13 cellular contexts compared by ENCODE assay signal in the genomic region with DNA sequence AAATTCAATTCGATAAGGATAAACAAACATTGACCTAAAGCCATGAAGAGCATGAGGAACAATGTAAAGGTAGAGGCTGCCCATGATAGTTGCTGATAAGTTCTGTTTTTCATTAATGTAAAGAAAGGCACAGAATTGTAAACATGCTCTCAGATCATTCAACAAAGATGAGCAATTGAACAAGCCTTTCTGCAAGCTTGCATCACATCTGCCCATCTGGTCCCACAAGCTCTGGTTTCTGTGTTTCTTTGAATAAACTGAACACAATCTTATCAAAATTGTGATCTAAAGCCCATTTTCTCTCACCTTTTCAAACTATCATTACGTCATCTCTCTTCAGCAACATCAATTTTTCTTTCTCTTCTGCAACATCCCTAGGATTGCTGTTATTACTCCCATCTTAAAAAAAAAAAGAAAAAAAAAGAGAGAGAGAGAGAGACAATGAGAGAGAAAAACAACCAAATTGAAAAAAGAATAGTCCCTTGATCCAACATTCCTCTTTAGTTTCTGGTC.
A peak's percentile ranks its signal among the peaks of the same experiment; 100 is the strongest.
DNase-seq lines count a peak whose midpoint lies in the region; ATAC-seq and TF ChIP-seq lines count a peak whose summit lies in the region.
"Had no signal": no experiment of that assay in that cellular context is flagged by ENCODE, and none has a peak within 500 bp of the region (broad histone marks: within the 10 kb centered on the region; RNA-seq: fewer than 3 reads in every experiment).

No MANE protein-coding gene starts in this region.

- POLR2A ChIA-PET in HEK293 (lab: Yijun Ruan, JAX) = interaction anchor here (0.7 kb wide), 1 partner anchor 104 kb away, joined by 3 read pairs; no protein-coding TSS in a partner anchor

- no peak for ATAC-seq in HG03469 (IDR thresholded peaks at IDR 0.05; ENCODE audit: unreplicated experiment)
- ATAC-seq: T-cell had no signal

- H3K27ac ChIP-seq in HEK293 (ENCODE audit: extremely low read depth, low read depth, low read length) = no peak overlapping the region
- H3K27ac ChIP-seq: SJSA1 had no signal

- H3K4me3 ChIP-seq in HEK293 (ENCODE audit: low read depth, low read length) = no peak overlapping the region
- no peak overlapping the region for H3K4me3 ChIP-seq in fibroblast of mammary gland (ENCODE audit: control insufficient read depth, low read depth, low read length)
- H3K4me3 ChIP-seq: SJSA1 had no signal

- no peaks in the 10 kb centered on the region for H3K36me3 ChIP-seq in HEK293 (ENCODE audit: control insufficient read depth in 2 of 2, insufficient read depth in 1 of 2, low read length in 2 of 2)
- H3K36me3 ChIP-seq: SJSA1 had no signal

- no peaks in the 10 kb centered on the region for H3K4me1 ChIP-seq in HEK293 (ENCODE audit: control insufficient read depth, insufficient read depth, low read length)
- H3K4me1 ChIP-seq: SJSA1 had no signal

- CTCF ChIA-PET in HEK293 (lab: Yijun Ruan, JAX) = interaction anchor here (0.6 kb wide), 1 partner anchor 465 kb away, joined by 3 read pairs; no protein-coding TSS in a partner anchor

- H3K9me3 ChIP-seq in HEK293 (ENCODE audit: control insufficient read depth, insufficient read depth, low read depth, low read length) = no peaks in the 10 kb centered on the region
- H3K9me3 ChIP-seq: SJSA1 had no signal

- no peak for TF ChIP-seq CTCF in HEK293 (tag by site-specific recombination; IDR thresholded peaks at IDR 0.05)
- no peak for TF ChIP-seq CTCF in fibroblast of mammary gland (conservative IDR thresholded peaks at IDR 0.05; ENCODE audit: control insufficient read depth, insufficient read depth, low read depth, low read length)

- peak; percentile 48 for DNase-seq in DMS153 (lab: John Stamatoyannopoulos, UW)
- DNase-seq in NCI-H748 treated with DMSO at 0.1 percent for 48 hours (lab: John Stamatoyannopoulos, UW) = peak; percentile 37
- DNase-seq in fibroblast of mammary gland (ENCODE audit: low read depth) = peak; percentile 10
- DNase-seq in putamen (ENCODE audit: low spot score) = no peak
- no peak for DNase-seq in stimulated activated CD4-positive, alpha-beta T cell treated with anti-CD3 and anti-CD28 coated beads, Interleukin-4, amount 100 ng/mL, for 4 hours
- DNase-seq: CD4-positive, alpha-beta T cell; H9; MV-4-11; NCI-H1436; T-cell had no signal

TF ChIP-seq in HEK293, 187 proteins besides CTCF, POLR2A, EP300 and RAD21:
- TF ChIP-seq ZNF426 (tag by site-specific recombination; IDR thresholded peaks at IDR 0.05) (no peak), ATF2 (tag by site-specific recombination; IDR thresholded peaks at IDR 0.05; ENCODE audit: low read depth) (peak; percentile 67)
TF ChIP-seq in HEK293: peak in this region for 1.

Comparison
In these comparisons a context has a peak if more than half of its experiments do, and no peak if none do; other contexts are left out.
1. DNase-seq: peak in DMS153 (single experiment), NCI-H748 treated with DMSO at 0.1 percent for 48 hours (single experiment) and fibroblast of mammary gland (single experiment); none in putamen (single experiment) and stimulated activated CD4-positive, alpha-beta T cell treated with anti-CD3 and anti-CD28 coated beads, Interleukin-4, amount 100 ng/mL, for 4 hours (0 of 2).